Comparison of ENCODE assay signal across 16 cellular contexts in genomic region chr14:54475911-54476310, GRCh38.
"Had no signal": no experiment of that assay in that cellular context is flagged by ENCODE, and none has a peak within 500 bp of the region (broad histone marks: within the 10 kb centered on the region; RNA-seq: fewer than 3 reads in every experiment).

No MANE protein-coding gene starts in this region.

- H3K4me3 Mint-ChIP-seq: activated CD8-positive, alpha-beta T cell treated with anti-CD3 and anti-CD28 coated beads, Interleukin-2, amount 10 ng/mL, durations not matched to agents 7 days and 5 days; activated naive CD4-positive, alpha-beta T cell treated with anti-CD3 and anti-CD28 coated beads for 36 hours; activated T-helper 1 cell treated with anti-CD3 and anti-CD28 coated beads, Interleukin-12 subunit alpha, Interleukin-12 subunit beta, Interleukin-2, Interleukin-4 antibody, amounts not matched to agents 30 ng/mL and 10 ng/mL and 1 ng/mL, durations not matched to agents 14 hours and 24 hours and 36 hours; endodermal cell; natural killer cell treated with Interleukin-12 subunit alpha and Interleukin-12 subunit beta and Interleukin-15 and Interleukin-18, amount 100 ng/mL, for 72 hours had no signal

- H3K27me3 Mint-ChIP-seq: natural killer cell treated with Interleukin-12 subunit alpha and Interleukin-12 subunit beta and Interleukin-15 and Interleukin-18, amount 100 ng/mL, for 72 hours had no signal

- DNase-seq: activated CD8-positive, alpha-beta T cell treated with anti-CD3 and anti-CD28 coated beads, Interleukin-2, amount 10 ng/mL, durations not matched to agents 7 days and 5 days; activated naive CD4-positive, alpha-beta T cell treated with anti-CD3 and anti-CD28 coated beads for 36 hours; cerebellar nuclear complex; endodermal cell; foreskin melanocyte; heart left ventricle; left colon; stimulated activated CD4-positive, alpha-beta T cell treated with anti-CD3 and anti-CD28 coated beads, Interleukin-4, amount 100 ng/mL, for 1 hour; stimulated activated CD8-positive, alpha-beta memory T cell treated with anti-CD3 and anti-CD28 coated beads, Interleukin-4, amount 100 ng/mL, for 48 hours; stimulated activated naive CD8-positive, alpha-beta T cell treated with anti-CD3 and anti-CD28 coated beads, Interleukin-15, Interleukin-2, amounts not matched to agents 100 U/mL and 50 U/mL, for 24 hours; T1000; upper lobe of right lung had no signal

- ATAC-seq: activated CD8-positive, alpha-beta T cell treated with anti-CD3 and anti-CD28 coated beads, Interleukin-2, amount 10 ng/mL, durations not matched to agents 7 days and 5 days; esophagus mucosa; heart left ventricle; left colon; natural killer cell treated with Interleukin-12 subunit alpha and Interleukin-12 subunit beta and Interleukin-15 and Interleukin-18, amount 100 ng/mL, for 72 hours; stimulated activated naive CD8-positive, alpha-beta T cell treated with anti-CD3 and anti-CD28 coated beads, Interleukin-15, Interleukin-2, amounts not matched to agents 100 U/mL and 50 U/mL, for 24 hours; upper lobe of right lung had no signal

- H3K4me3 ChIP-seq: heart left ventricle, lung, upper lobe of right lung had no signal

- H3K9me3 Mint-ChIP-seq: activated naive CD4-positive, alpha-beta T cell treated with anti-CD3 and anti-CD28 coated beads for 36 hours; activated T-helper 1 cell treated with anti-CD3 and anti-CD28 coated beads, Interleukin-12 subunit alpha, Interleukin-12 subunit beta, Interleukin-2, Interleukin-4 antibody, amounts not matched to agents 30 ng/mL and 10 ng/mL and 1 ng/mL, durations not matched to agents 14 hours and 24 hours and 36 hours; endodermal cell; natural killer cell treated with Interleukin-12 subunit alpha and Interleukin-12 subunit beta and Interleukin-15 and Interleukin-18, amount 100 ng/mL, for 72 hours had no signal

- H3K27ac Mint-ChIP-seq: activated CD8-positive, alpha-beta T cell treated with anti-CD3 and anti-CD28 coated beads, Interleukin-2, amount 10 ng/mL, durations not matched to agents 7 days and 5 days; activated naive CD4-positive, alpha-beta T cell treated with anti-CD3 and anti-CD28 coated beads for 36 hours; activated T-helper 1 cell treated with anti-CD3 and anti-CD28 coated beads, Interleukin-12 subunit alpha, Interleukin-12 subunit beta, Interleukin-2, Interleukin-4 antibody, amounts not matched to agents 30 ng/mL and 10 ng/mL and 1 ng/mL, durations not matched to agents 14 hours and 24 hours and 36 hours; endodermal cell; natural killer cell treated with Interleukin-12 subunit alpha and Interleukin-12 subunit beta and Interleukin-15 and Interleukin-18, amount 100 ng/mL, for 72 hours had no signal
